Comparison of ENCODE assay signal across 1 cellular context in genomic region chr18:50786851-50787250, GRCh38.
TF ChIP-seq lines count a peak whose summit lies in the region.

No MANE protein-coding gene starts in this region.

TF ChIP-seq in GM23338, 12 proteins besides CTCF, POLR2A, EP300 and RAD21 (continued from another document):
- no peak for TF ChIP-seq ZNF462 (CRISPR knock-in tag; IDR thresholded peaks at IDR 0.05)
- no peak for TF ChIP-seq EZH2phosphoT487 (IDR thresholded peaks at IDR 0.05; ENCODE audit: unreplicated experiment)
- TF ChIP-seq CREB1 (CRISPR knock-in tag; IDR thresholded peaks at IDR 0.05; ENCODE audit: low read depth), result no peak
- no peak for TF ChIP-seq ZNF114 (CRISPR knock-in tag; IDR thresholded peaks at IDR 0.05)
- TF ChIP-seq, protein P1, sequence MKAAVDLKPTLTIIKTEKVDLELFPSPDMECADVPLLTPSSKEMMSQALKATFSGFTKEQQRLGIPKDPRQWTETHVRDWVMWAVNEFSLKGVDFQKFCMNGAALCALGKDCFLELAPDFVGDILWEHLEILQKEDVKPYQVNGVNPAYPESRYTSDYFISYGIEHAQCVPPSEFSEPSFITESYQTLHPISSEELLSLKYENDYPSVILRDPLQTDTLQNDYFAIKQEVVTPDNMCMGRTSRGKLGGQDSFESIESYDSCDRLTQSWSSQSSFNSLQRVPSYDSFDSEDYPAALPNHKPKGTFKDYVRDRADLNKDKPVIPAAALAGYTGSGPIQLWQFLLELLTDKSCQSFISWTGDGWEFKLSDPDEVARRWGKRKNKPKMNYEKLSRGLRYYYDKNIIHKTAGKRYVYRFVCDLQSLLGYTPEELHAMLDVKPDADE (IDR thresholded peaks at IDR 0.05), result no peak
- TF ChIP-seq ZNF331 (CRISPR knock-in tag; IDR thresholded peaks at IDR 0.05; ENCODE audit: low read depth), result no peak
- TF ChIP-seq POLR2AphosphoS5 (IDR thresholded peaks at IDR 0.05; ENCODE audit: low read depth), result no peak
- no peak for TF ChIP-seq NANOG (IDR thresholded peaks at IDR 0.05; ENCODE audit: borderline replicate concordance)
